Comparison of ENCODE assay signal across 17 cellular contexts in the genomic region with DNA sequence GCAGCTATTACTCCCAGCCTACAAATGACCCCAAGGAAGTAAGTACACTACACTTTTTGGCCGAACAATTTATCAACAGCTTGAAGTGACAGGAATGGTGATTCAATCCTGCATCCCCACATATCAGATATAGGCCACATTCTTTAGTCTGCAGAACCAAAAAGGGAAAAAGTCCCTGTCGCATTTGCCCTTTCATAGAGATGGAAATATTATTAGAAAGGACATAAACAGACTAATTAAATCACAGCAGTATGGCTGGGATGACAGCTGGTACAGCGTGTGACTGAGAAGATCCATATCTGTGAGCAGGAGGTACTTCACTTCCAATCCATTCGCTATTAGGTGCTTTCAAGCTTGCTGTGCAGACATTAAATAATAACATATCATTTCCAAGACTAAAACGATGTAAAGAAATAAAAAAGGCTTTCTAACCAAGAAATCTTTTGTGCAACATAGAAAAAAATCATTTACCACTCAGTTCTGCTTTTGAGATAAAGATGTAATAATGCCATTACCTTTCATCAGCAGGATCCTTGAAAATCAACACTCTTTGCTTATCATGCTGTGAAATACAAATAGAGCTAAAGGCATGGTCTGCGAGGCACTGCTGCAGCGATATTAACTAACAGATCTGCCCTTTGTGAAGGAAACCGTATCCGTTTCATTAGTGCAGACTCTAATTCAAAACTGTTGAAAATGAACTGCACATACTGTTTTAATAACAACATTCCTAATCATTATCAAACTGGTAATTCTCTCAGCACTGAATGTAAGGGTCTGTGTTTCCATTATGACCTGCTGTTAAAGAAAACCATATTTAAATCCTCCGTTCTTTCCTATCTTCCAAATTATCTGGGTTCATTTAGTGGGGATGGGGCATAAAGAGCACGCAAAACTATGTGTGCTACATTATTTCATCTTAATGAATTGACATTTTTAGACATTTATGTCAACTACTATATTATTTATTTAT.
DNase-seq lines count a peak whose midpoint lies in the region; ATAC-seq and TF ChIP-seq lines count a peak whose summit lies in the region.
"Had no signal": no experiment of that assay in that cellular context is flagged by ENCODE, and none has a peak within 500 bp of the region (broad histone marks: within the 10 kb centered on the region; RNA-seq: fewer than 3 reads in every experiment).

No MANE protein-coding gene starts in this region.

- H3K4me3 ChIP-seq in HEK293 (ENCODE audit: low read depth, low read length) = no peak overlapping the region
- H3K4me3 ChIP-seq: BLaER1 treated with 17β-estradiol and CSF1 and Interleukin-3, amounts not matched to agents 10 nM and 100 nM; esophagus squamous epithelium had no signal

- DNase-seq in NCI-H2081 treated with DMSO at 0.1 percent for 48 hours (lab: John Stamatoyannopoulos, UW) = peak; percentile 82
- no peak for DNase-seq in neural crest cell (ENCODE audit: low read depth, low spot score)
- DNase-seq in immature natural killer cell = no peak
- DNase-seq in left lobe of liver (ENCODE audit: low spot score) = no peak
- no peak for DNase-seq in GOT3 (lab: John Stamatoyannopoulos, UW)
- DNase-seq in C1 segment of cervical spinal cord (lab: John Stamatoyannopoulos, UW) = no peak
- DNase-seq: activated CD4-positive, alpha-beta T cell treated with anti-CD3 and anti-CD28 coated beads for 36 hours; activated T-cell treated with anti-CD3 and anti-CD28 coated beads, Interleukin-2, amount 50 U/mL, for 1 hour; esophagus squamous epithelium; GF-D8; hypothalamus; NCI-H2029 treated with DMSO at 0.1 percent for 48 hours had no signal

- H3K4me1 Mint-ChIP-seq in neural crest cell = peaks cover 15% of the 10 kb centered on the region
- H3K4me1 Mint-ChIP-seq in immature natural killer cell = no peaks in the 10 kb centered on the region
- H3K4me1 Mint-ChIP-seq: activated CD4-positive, alpha-beta T cell treated with anti-CD3 and anti-CD28 coated beads for 36 hours had no signal

- POLR2A ChIA-PET in HEK293 (lab: Yijun Ruan, JAX) = no interaction called here

- CTCF ChIA-PET in HEK293 (lab: Yijun Ruan, JAX) = interaction anchor here (0.6 kb wide), 1 partner anchor 27 kb away, joined by 3 read pairs; no protein-coding TSS in a partner anchor

- no peaks in the 10 kb centered on the region for H3K27me3 Mint-ChIP-seq in neural crest cell (ENCODE audit: low read depth)
- H3K27me3 Mint-ChIP-seq in immature natural killer cell (ENCODE audit: low read depth in 3 of 3) = no peaks in the 10 kb centered on the region
- H3K27me3 Mint-ChIP-seq: activated CD4-positive, alpha-beta T cell treated with anti-CD3 and anti-CD28 coated beads for 36 hours; stimulated activated naive CD8-positive, alpha-beta T cell treated with anti-CD3 and anti-CD28 coated beads, Interleukin-15, Interleukin-2, amounts not matched to agents 100 ng/mL and 50 ng/mL, for 24 hours had no signal

- ATAC-seq in SK-N-SH treated with all-trans-retinoic acid at 6 μM for 48 hours (peak; percentile 68), left lobe of liver (no peak)
- ATAC-seq: activated CD4-positive, alpha-beta T cell treated with anti-CD3 and anti-CD28 coated beads for 36 hours had no signal

- H3K36me3 ChIP-seq in HEK293 (ENCODE audit: control insufficient read depth in 2 of 2, insufficient read depth in 1 of 2, low read length in 2 of 2) = no peaks in the 10 kb centered on the region
- H3K36me3 ChIP-seq: BLaER1 treated with 17β-estradiol and CSF1 and Interleukin-3, amounts not matched to agents 10 nM and 100 nM; esophagus squamous epithelium had no signal

- no peaks in the 10 kb centered on the region for H3K9me3 ChIP-seq in HEK293 (ENCODE audit: control insufficient read depth, insufficient read depth, low read depth, low read length)
- H3K9me3 ChIP-seq: BLaER1 treated with 17β-estradiol and CSF1 and Interleukin-3, amounts not matched to agents 10 nM and 100 nM; esophagus squamous epithelium had no signal

- no peak for TF ChIP-seq CTCF in HEK293 (tag by site-specific recombination; IDR thresholded peaks at IDR 0.05)
- no peak for TF ChIP-seq CTCF in neural crest cell (conservative IDR thresholded peaks at IDR 0.05)

- H3K27ac Mint-ChIP-seq in neural crest cell (ENCODE audit: unreplicated experiment) (peak overlapping the region; percentile 19), immature natural killer cell (no peak overlapping the region)
- H3K27ac Mint-ChIP-seq: activated CD4-positive, alpha-beta T cell treated with anti-CD3 and anti-CD28 coated beads for 36 hours; stimulated activated naive CD8-positive, alpha-beta T cell treated with anti-CD3 and anti-CD28 coated beads, Interleukin-15, Interleukin-2, amounts not matched to agents 100 ng/mL and 50 ng/mL, for 24 hours; T-helper 2 cell treated with Interferon-gamma antibody and Interleukin-4, amounts not matched to agents 5 μg/mL and 100 μg/mL, for 36 hours had no signal

- H3K27ac ChIP-seq in HEK293 (ENCODE audit: extremely low read depth, low read depth, low read length) = no peak overlapping the region
- H3K27ac ChIP-seq: BLaER1 treated with 17β-estradiol and CSF1 and Interleukin-3, amounts not matched to agents 10 nM and 100 nM; esophagus squamous epithelium had no signal

- no peak overlapping the region for H3K4me3 Mint-ChIP-seq in neural crest cell
- H3K4me3 Mint-ChIP-seq in immature natural killer cell = no peak overlapping the region
- H3K4me3 Mint-ChIP-seq: activated CD4-positive, alpha-beta T cell treated with anti-CD3 and anti-CD28 coated beads for 36 hours; stimulated activated naive CD8-positive, alpha-beta T cell treated with anti-CD3 and anti-CD28 coated beads, Interleukin-15, Interleukin-2, amounts not matched to agents 100 ng/mL and 50 ng/mL, for 24 hours; T-helper 2 cell treated with Interferon-gamma antibody and Interleukin-4, amounts not matched to agents 5 μg/mL and 100 μg/mL, for 36 hours had no signal

- H3K36me3 Mint-ChIP-seq in neural crest cell (ENCODE audit: low read depth) (no peaks in the 10 kb centered on the region), immature natural killer cell (no peaks in the 10 kb centered on the region)

- H3K4me1 ChIP-seq in HEK293 (ENCODE audit: control insufficient read depth, insufficient read depth, low read length) = no peaks in the 10 kb centered on the region
- H3K4me1 ChIP-seq: esophagus squamous epithelium had no signal

- H3K9me3 Mint-ChIP-seq in neural crest cell (no peaks in the 10 kb centered on the region), immature natural killer cell (peaks cover 0 to 5% (median 2%) of the 10 kb centered on the region in 6 donors)
- H3K9me3 Mint-ChIP-seq: stimulated activated naive CD8-positive, alpha-beta T cell treated with anti-CD3 and anti-CD28 coated beads, Interleukin-15, Interleukin-2, amounts not matched to agents 100 ng/mL and 50 ng/mL, for 24 hours; T-helper 2 cell treated with Interferon-gamma antibody and Interleukin-4, amounts not matched to agents 5 μg/mL and 100 μg/mL, for 36 hours had no signal

TF ChIP-seq in HEK293, 187 proteins besides CTCF, POLR2A, EP300 and RAD21 (continues in another document):
- no peak for TF ChIP-seq ZEB2 (tag by site-specific recombination; IDR thresholded peaks at IDR 0.05)
- TF ChIP-seq, protein P1, sequence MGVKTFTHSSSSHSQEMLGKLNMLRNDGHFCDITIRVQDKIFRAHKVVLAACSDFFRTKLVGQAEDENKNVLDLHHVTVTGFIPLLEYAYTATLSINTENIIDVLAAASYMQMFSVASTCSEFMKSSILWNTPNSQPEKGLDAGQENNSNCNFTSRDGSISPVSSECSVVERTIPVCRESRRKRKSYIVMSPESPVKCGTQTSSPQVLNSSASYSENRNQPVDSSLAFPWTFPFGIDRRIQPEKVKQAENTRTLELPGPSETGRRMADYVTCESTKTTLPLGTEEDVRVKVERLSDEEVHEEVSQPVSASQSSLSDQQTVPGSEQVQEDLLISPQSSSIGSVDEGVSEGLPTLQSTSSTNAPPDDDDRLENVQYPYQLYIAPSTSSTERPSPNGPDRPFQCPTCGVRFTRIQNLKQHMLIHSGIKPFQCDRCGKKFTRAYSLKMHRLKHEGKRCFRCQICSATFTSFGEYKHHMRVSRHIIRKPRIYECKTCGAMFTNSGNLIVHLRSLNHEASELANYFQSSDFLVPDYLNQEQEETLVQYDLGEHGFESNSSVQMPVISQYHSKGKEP (tag by site-specific recombination; IDR thresholded peaks at IDR 0.05) = peak; percentile 23; the same call in 1 of the 2 replicates
- TF ChIP-seq ZNF596 (tag by site-specific recombination; IDR thresholded peaks at IDR 0.05) = 0 out of 2 replicates have a peak, but pooled peaks have one; percentile 9
- TF ChIP-seq FEZF1 (tag by site-specific recombination; IDR thresholded peaks at IDR 0.05) = peak; percentile 57; the same call in 1 of the 2 replicates
- 0 out of 2 replicates have a peak, but pooled peaks have one; percentile 48 for TF ChIP-seq ZIC2 (tag by site-specific recombination; IDR thresholded peaks at IDR 0.05)
- TF ChIP-seq ZNF37A (tag by site-specific recombination; IDR thresholded peaks at IDR 0.05) = no peak

TF ChIP-seq in SK-N-SH treated with all-trans-retinoic acid at 6 μM for 48 hours, 23 proteins besides CTCF, POLR2A, EP300 and RAD21 (continues in another document):
- TF ChIP-seq, protein P2, sequence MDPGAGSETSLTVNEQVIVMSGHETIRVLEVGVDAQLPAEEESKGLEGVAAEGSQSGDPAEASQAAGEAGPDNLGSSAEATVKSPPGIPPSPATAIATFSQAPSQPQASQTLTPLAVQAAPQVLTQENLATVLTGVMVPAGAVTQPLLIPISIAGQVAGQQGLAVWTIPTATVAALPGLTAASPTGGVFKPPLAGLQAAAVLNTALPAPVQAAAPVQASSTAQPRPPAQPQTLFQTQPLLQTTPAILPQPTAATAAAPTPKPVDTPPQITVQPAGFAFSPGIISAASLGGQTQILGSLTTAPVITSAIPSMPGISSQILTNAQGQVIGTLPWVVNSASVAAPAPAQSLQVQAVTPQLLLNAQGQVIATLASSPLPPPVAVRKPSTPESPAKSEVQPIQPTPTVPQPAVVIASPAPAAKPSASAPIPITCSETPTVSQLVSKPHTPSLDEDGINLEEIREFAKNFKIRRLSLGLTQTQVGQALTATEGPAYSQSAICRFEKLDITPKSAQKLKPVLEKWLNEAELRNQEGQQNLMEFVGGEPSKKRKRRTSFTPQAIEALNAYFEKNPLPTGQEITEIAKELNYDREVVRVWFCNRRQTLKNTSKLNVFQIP (CRISPR knock-in tag; IDR thresholded peaks at IDR 0.05; ENCODE audit: borderline replicate concordance, low read depth) = no peak
- TF ChIP-seq, protein P3, sequence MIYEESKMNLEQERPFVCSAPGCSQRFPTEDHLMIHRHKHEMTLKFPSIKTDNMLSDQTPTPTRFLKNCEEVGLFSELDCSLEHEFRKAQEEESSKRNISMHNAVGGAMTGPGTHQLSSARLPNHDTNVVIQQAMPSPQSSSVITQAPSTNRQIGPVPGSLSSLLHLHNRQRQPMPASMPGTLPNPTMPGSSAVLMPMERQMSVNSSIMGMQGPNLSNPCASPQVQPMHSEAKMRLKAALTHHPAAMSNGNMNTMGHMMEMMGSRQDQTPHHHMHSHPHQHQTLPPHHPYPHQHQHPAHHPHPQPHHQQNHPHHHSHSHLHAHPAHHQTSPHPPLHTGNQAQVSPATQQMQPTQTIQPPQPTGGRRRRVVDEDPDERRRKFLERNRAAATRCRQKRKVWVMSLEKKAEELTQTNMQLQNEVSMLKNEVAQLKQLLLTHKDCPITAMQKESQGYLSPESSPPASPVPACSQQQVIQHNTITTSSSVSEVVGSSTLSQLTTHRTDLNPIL (CRISPR knock-in tag; IDR thresholded peaks at IDR 0.05; ENCODE audit: low read depth) = no peak
- TF ChIP-seq TOX (CRISPR knock-in tag; IDR thresholded peaks at IDR 0.05; ENCODE audit: borderline replicate concordance) = no peak
